17 cellular contexts compared by ENCODE assay signal in the genomic region with DNA sequence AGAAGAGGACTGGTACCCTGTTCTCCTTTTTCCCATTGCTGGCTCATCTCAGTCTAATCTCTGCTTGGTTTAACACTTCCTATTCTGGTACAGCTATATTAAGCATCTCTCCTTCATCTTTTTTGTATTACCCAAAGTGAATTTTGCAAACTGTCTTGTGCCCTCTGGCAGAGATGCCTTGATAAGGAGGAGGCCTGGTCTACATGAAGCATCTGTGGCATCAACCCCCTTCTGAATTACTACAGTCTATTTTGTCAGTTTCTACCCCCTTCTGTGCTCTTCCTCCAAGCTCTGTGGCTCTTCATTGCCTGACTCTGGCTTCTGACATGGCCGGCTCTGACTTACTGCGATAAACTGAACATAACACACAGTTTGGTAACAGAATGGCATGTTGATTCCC.
A peak's percentile ranks its signal among the peaks of the same experiment; 100 is the strongest.
DNase-seq lines count a peak whose midpoint lies in the region; ATAC-seq and TF ChIP-seq lines count a peak whose summit lies in the region.
"Had no signal": no experiment of that assay in that cellular context is flagged by ENCODE, and none has a peak within 500 bp of the region (broad histone marks: within the 10 kb centered on the region; RNA-seq: fewer than 3 reads in every experiment).

No MANE protein-coding gene starts in this region.

- no peaks in the 10 kb centered on the region for H3K9me3 ChIP-seq in endodermal cell (ENCODE audit: control insufficient read depth, low read length)
- no peaks in the 10 kb centered on the region for H3K9me3 ChIP-seq in WERI-Rb-1 (ENCODE audit: severe bottlenecking)
- H3K9me3 ChIP-seq: BLaER1 had no signal

- POLR2A ChIA-PET in WTC11 (lab: Charles Lee) = interaction anchor here (0.6 kb wide), 1 partner anchor 98 kb away, joined by 4 read pairs; no protein-coding TSS in a partner anchor

- 76 to 96% methylated on average over 2 of the region's 2 CpGs for WGBS in endodermal cell (ENCODE audit: insufficient coverage in 1 of 2, insufficient read length in 1 of 2), 2 experiments

- CTCF ChIA-PET in WTC11 (lab: Charles Lee) = no interaction called here

- H3K36me3 Mint-ChIP-seq in WTC11 = peaks cover 12% of the 10 kb centered on the region
- H3K36me3 Mint-ChIP-seq in endodermal cell (ENCODE audit: low read depth) = peaks cover 17% of the 10 kb centered on the region
- H3K36me3 Mint-ChIP-seq: CD8-positive, alpha-beta T cell had no signal

- H3K9ac ChIP-seq in endodermal cell (ENCODE audit: extremely low read depth, low read length, poor library complexity, severe bottlenecking) = no peak overlapping the region
- H3K9ac ChIP-seq: BLaER1 had no signal

- H3K4me1 Mint-ChIP-seq in WTC11 = peaks cover 10% of the 10 kb centered on the region
- H3K4me1 Mint-ChIP-seq in endodermal cell = peaks cover 8% of the 10 kb centered on the region

- peak overlapping the region; percentile 61 for H3K27ac ChIP-seq in endodermal cell (ENCODE audit: low read depth, low read length)
- H3K27ac ChIP-seq in WERI-Rb-1 = no peak overlapping the region
- H3K27ac ChIP-seq: BLaER1, PC-9 had no signal

- H3K4me3 ChIP-seq in endodermal cell (ENCODE audit: low read length) (no peak overlapping the region), WERI-Rb-1 (ENCODE audit: low read depth, low read length) (no peak overlapping the region)
- H3K4me3 ChIP-seq: BLaER1, PC-9 had no signal

- H3K4me3 Mint-ChIP-seq in WTC11 = no peak overlapping the region
- H3K4me3 Mint-ChIP-seq in endodermal cell = no peak overlapping the region
- H3K4me3 Mint-ChIP-seq: CD8-positive, alpha-beta T cell had no signal

- no peak for TF ChIP-seq CTCF in WTC11 (IDR thresholded peaks at IDR 0.05)
- no peak for TF ChIP-seq CTCF in endodermal cell (conservative IDR thresholded peaks at IDR 0.05)
- TF ChIP-seq CTCF in WERI-Rb-1 (IDR thresholded peaks at IDR 0.05; ENCODE audit: low read depth, low read length) = no peak

- H3K4me1 ChIP-seq in endodermal cell (ENCODE audit: control insufficient read depth, insufficient read depth, low read length) = no peaks in the 10 kb centered on the region
- H3K4me1 ChIP-seq: BLaER1 had no signal

- H3K27me3 ChIP-seq in endodermal cell (ENCODE audit: control insufficient read depth, insufficient read depth, low read length, poor library complexity, severe bottlenecking) (no peaks in the 10 kb centered on the region), WERI-Rb-1 (ENCODE audit: insufficient read depth, low read depth, severe bottlenecking) (no peaks in the 10 kb centered on the region)
- H3K27me3 ChIP-seq: BLaER1 had no signal

- H3K36me3 ChIP-seq in endodermal cell (ENCODE audit: control insufficient read depth, insufficient read depth, low read length) (peaks cover 6% of the 10 kb centered on the region), WERI-Rb-1 (no peaks in the 10 kb centered on the region)
- H3K36me3 ChIP-seq: BLaER1 had no signal

- no peak; the same call in 1 of the 2 replicates for ATAC-seq in WTC11
- ATAC-seq in HG02884 (IDR thresholded peaks at IDR 0.05; ENCODE audit: unreplicated experiment) = no peak
- ATAC-seq: CD8-positive, alpha-beta T cell had no signal

- H3K27ac Mint-ChIP-seq in WTC11 = peak overlapping the region; percentile 17; the same call in 1 of the 2 replicates
- H3K27ac Mint-ChIP-seq in endodermal cell = no peak overlapping the region
- H3K27ac Mint-ChIP-seq: CD8-positive, alpha-beta T cell had no signal

- H3K9me3 Mint-ChIP-seq in WTC11 (no peaks in the 10 kb centered on the region), endodermal cell (no peaks in the 10 kb centered on the region)

- DNase-seq in COR-L47 (lab: John Stamatoyannopoulos, UW) = peak; percentile 56
- no peak for DNase-seq in WTC11 (ENCODE audit: low spot score)
- DNase-seq in endodermal cell = no peak
- peak; percentile 46 for DNase-seq in midbrain (lab: John Stamatoyannopoulos, UW)
- DNase-seq in activated CD4-positive, CD25-positive, alpha-beta regulatory T cell treated with anti-CD3 and anti-CD28 coated beads, Interleukin-2, amount 50 U/mL, for 72 hours = no peak
- no peak for DNase-seq in WERI-Rb-1
- no peak for DNase-seq in AG08395 (ENCODE audit: low spot score)
- DNase-seq: CD8-positive, alpha-beta T cell; DMS79 treated with DMSO at 0.1 percent for 48 hours; HCEC 1CT; KBM-7; NCI-H1436; NCI-H2081; NCI-H510A treated with DMSO at 0.1 percent for 48 hours; PC-9 had no signal

- H3K27me3 Mint-ChIP-seq in WTC11 (ENCODE audit: low read depth) (no peaks in the 10 kb centered on the region), endodermal cell (ENCODE audit: insufficient read depth) (no peaks in the 10 kb centered on the region)

TF ChIP-seq in WTC11, 78 proteins besides CTCF, POLR2A, EP300 and RAD21 (continues in another document):
- no peak for TF ChIP-seq ZMAT4 (CRISPR knock-in tag; IDR thresholded peaks at IDR 0.05)
- no peak for TF ChIP-seq SMAD4 (CRISPR knock-in tag; IDR thresholded peaks at IDR 0.05)
- no peak for TF ChIP-seq CDX4 (CRISPR knock-in tag; IDR thresholded peaks at IDR 0.05; ENCODE audit: borderline replicate concordance)
- TF ChIP-seq, protein P1, sequence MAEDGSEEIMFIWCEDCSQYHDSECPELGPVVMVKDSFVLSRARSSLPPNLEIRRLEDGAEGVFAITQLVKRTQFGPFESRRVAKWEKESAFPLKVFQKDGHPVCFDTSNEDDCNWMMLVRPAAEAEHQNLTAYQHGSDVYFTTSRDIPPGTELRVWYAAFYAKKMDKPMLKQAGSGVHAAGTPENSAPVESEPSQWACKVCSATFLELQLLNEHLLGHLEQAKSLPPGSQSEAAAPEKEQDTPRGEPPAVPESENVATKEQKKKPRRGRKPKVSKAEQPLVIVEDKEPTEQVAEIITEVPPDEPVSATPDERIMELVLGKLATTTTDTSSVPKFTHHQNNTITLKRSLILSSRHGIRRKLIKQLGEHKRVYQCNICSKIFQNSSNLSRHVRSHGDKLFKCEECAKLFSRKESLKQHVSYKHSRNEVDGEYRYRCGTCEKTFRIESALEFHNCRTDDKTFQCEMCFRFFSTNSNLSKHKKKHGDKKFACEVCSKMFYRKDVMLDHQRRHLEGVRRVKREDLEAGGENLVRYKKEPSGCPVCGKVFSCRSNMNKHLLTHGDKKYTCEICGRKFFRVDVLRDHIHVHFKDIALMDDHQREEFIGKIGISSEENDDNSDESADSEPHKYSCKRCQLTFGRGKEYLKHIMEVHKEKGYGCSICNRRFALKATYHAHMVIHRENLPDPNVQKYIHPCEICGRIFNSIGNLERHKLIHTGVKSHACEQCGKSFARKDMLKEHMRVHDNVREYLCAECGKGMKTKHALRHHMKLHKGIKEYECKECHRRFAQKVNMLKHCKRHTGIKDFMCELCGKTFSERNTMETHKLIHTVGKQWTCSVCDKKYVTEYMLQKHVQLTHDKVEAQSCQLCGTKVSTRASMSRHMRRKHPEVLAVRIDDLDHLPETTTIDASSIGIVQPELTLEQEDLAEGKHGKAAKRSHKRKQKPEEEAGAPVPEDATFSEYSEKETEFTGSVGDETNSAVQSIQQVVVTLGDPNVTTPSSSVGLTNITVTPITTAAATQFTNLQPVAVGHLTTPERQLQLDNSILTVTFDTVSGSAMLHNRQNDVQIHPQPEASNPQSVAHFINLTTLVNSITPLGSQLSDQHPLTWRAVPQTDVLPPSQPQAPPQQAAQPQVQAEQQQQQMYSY (CRISPR knock-in tag; IDR thresholded peaks at IDR 0.05) = no peak
- no peak for TF ChIP-seq MXD4 (CRISPR knock-in tag; IDR thresholded peaks at IDR 0.05; ENCODE audit: borderline replicate concordance)
- TF ChIP-seq ZNF219 (CRISPR knock-in tag; IDR thresholded peaks at IDR 0.05; ENCODE audit: borderline replicate concordance) = no peak
- TF ChIP-seq, protein P2, sequence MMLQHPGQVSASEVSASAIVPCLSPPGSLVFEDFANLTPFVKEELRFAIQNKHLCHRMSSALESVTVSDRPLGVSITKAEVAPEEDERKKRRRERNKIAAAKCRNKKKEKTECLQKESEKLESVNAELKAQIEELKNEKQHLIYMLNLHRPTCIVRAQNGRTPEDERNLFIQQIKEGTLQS (CRISPR knock-in tag; conservative IDR thresholded peaks at IDR 0.05) = no peak
- TF ChIP-seq ZNF317 (CRISPR knock-in tag; IDR thresholded peaks at IDR 0.05; ENCODE audit: borderline replicate concordance, low read depth) = no peak
- TF ChIP-seq E2F4 (CRISPR knock-in tag; IDR thresholded peaks at IDR 0.05; ENCODE audit: borderline replicate concordance, low read depth) = no peak
- TF ChIP-seq, protein P3, sequence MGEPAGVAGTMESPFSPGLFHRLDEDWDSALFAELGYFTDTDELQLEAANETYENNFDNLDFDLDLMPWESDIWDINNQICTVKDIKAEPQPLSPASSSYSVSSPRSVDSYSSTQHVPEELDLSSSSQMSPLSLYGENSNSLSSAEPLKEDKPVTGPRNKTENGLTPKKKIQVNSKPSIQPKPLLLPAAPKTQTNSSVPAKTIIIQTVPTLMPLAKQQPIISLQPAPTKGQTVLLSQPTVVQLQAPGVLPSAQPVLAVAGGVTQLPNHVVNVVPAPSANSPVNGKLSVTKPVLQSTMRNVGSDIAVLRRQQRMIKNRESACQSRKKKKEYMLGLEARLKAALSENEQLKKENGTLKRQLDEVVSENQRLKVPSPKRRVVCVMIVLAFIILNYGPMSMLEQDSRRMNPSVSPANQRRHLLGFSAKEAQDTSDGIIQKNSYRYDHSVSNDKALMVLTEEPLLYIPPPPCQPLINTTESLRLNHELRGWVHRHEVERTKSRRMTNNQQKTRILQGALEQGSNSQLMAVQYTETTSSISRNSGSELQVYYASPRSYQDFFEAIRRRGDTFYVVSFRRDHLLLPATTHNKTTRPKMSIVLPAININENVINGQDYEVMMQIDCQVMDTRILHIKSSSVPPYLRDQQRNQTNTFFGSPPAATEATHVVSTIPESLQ (CRISPR knock-in tag; IDR thresholded peaks at IDR 0.05) = no peak

Comparison
In these comparisons a context has a peak if more than half of its experiments do, and no peak if none do; other contexts are left out.
1. DNase-seq: peak in COR-L47 (single experiment) and midbrain (single experiment); none in WTC11 (single experiment), endodermal cell (single experiment), activated CD4-positive, CD25-positive, alpha-beta regulatory T cell treated with anti-CD3 and anti-CD28 coated beads, Interleukin-2, amount 50 U/mL, for 72 hours (single experiment), WERI-Rb-1 (single experiment) and AG08395 (single experiment).